ENCODE assay signal across 18 cellular contexts in genomic region chr16:66428682-66429251, GRCh38. TPM values are rescaled to one million over a fixed set of nuclear protein-coding genes. Genes with fewer than 3 reads are reported as not detected.
DNase-seq lines count a peak whose midpoint lies in the region; ATAC-seq and TF ChIP-seq lines count a peak whose summit lies in the region.
"Had no signal": no experiment of that assay in that cellular context is flagged by ENCODE, and none has a peak within 500 bp of the region (broad histone marks: within the 10 kb centered on the region; RNA-seq: fewer than 3 reads in every experiment).

No MANE protein-coding gene starts in this region.

- POLR2A ChIA-PET in CD4-positive, alpha-beta memory T cell (lab: Charles Lee; ENCODE audit: partially characterized antibody): no interaction called here
- POLR2A ChIA-PET in naive thymus-derived CD8-positive, alpha-beta T cell (lab: Charles Lee): no interaction called here

- H3K36me3 Mint-ChIP-seq in CD4-positive, alpha-beta memory T cell: no peaks in the 10 kb centered on the region
- peaks cover 2% of the 10 kb centered on the region for H3K36me3 Mint-ChIP-seq in chondrocyte (ENCODE audit: low read depth)
- H3K36me3 Mint-ChIP-seq in naive thymus-derived CD8-positive, alpha-beta T cell: peaks cover 0 to 2% (median 0%) of the 10 kb centered on the region in 3 donors

- H3K27me3 Mint-ChIP-seq in CD4-positive, alpha-beta memory T cell: peaks cover 43 to 47% of the 10 kb centered on the region in 2 donors
- H3K27me3 Mint-ChIP-seq in chondrocyte (ENCODE audit: low read depth): peaks cover 9% of the 10 kb centered on the region
- peaks cover 29 to 88% (median 63%) of the 10 kb centered on the region in 5 donors for H3K27me3 Mint-ChIP-seq in naive thymus-derived CD8-positive, alpha-beta T cell

- H3K9me3 Mint-ChIP-seq in CD4-positive, alpha-beta memory T cell: peaks cover 0 to 3% (median 0%) of the 10 kb centered on the region in 8 donors
- H3K9me3 Mint-ChIP-seq in chondrocyte (ENCODE audit: low read depth): no peaks in the 10 kb centered on the region
- peaks cover 0 to 2% (median 0%) of the 10 kb centered on the region in 9 donors for H3K9me3 Mint-ChIP-seq in naive thymus-derived CD8-positive, alpha-beta T cell

- H3K4me3 ChIP-seq in CD4-positive, alpha-beta memory T cell (ENCODE audit: low read length in 2 of 2): no peak overlapping the region
- H3K4me3 ChIP-seq in H7 (ENCODE audit: insufficient read depth, low read depth, low read length): no peak overlapping the region
- H3K4me3 ChIP-seq: body of pancreas, GM12878 had no signal

- TF ChIP-seq CTCF in chondrocyte (IDR thresholded peaks at IDR 0.05) (no peak), GM20000 (IDR thresholded peaks at IDR 0.05; ENCODE audit: extremely low read depth, missing control alignments) (no peak)

- CTCF ChIA-PET in CD4-positive, alpha-beta memory T cell (lab: Charles Lee; ENCODE audit: partially characterized antibody): no interaction called here

- no peak for ATAC-seq in naive thymus-derived CD8-positive, alpha-beta T cell
- ATAC-seq in HG02763 (IDR thresholded peaks at IDR 0.05; ENCODE audit: unreplicated experiment): no peak
- ATAC-seq in left cardiac atrium: no peak
- ATAC-seq: activated CD4-positive, alpha-beta T cell treated with anti-CD3 and anti-CD28 coated beads for 36 hours; body of pancreas; GM12878 had no signal

- H3K36me3 ChIP-seq in CD4-positive, alpha-beta memory T cell (ENCODE audit: insufficient read depth, low read length): no peaks in the 10 kb centered on the region
- no peaks in the 10 kb centered on the region for H3K36me3 ChIP-seq in H7 (replicated peaks; ENCODE audit: control insufficient read depth, insufficient read depth, low read length)
- H3K36me3 ChIP-seq: suprapubic skin had no signal

- no peaks in the 10 kb centered on the region for H3K9me3 ChIP-seq in CD4-positive, alpha-beta memory T cell (ENCODE audit: control insufficient read depth in 1 of 2, low read length in 2 of 2)
- H3K9me3 ChIP-seq: body of pancreas, SK-N-SH, suprapubic skin had no signal

- no peak for DNase-seq in CD4-positive, alpha-beta memory T cell
- peak; percentile 76 for DNase-seq in H7
- DNase-seq in chondrocyte (ENCODE audit: low spot score): no peak
- DNase-seq in naive thymus-derived CD8-positive, alpha-beta T cell: no peak
- no peak for DNase-seq in left cardiac atrium
- no peak for DNase-seq in GM20000 (ENCODE audit: low spot score)
- no peak for DNase-seq in NCI-H345 (lab: John Stamatoyannopoulos, UW)
- DNase-seq: activated CD4-positive, alpha-beta T cell treated with anti-CD3 and anti-CD28 coated beads for 36 hours; activated naive CD4-positive, alpha-beta T cell treated with Interleukin-2 at 50 U/mL for 16 hours; body of pancreas; GF-D8; NCI-H1417 treated with DMSO at 0.1 percent for 48 hours had no signal

- intact Hi-C loops in CD4-positive, alpha-beta memory T cell (cut with micrococcal nuclease): no loop called here
- intact Hi-C loops in left cardiac atrium (cut with DNase I): no loop called here

- H3K27me3 ChIP-seq in CD4-positive, alpha-beta memory T cell (ENCODE audit: insufficient read depth, low read length): peaks cover 26% of the 10 kb centered on the region
- peaks cover 67% of the 10 kb centered on the region for H3K27me3 ChIP-seq in H7 (ENCODE audit: control insufficient read depth, insufficient read depth, low read length)

- peaks cover 11% of the 10 kb centered on the region for H3K4me1 ChIP-seq in CD4-positive, alpha-beta memory T cell (ENCODE audit: insufficient read depth, low read length)

- no peak overlapping the region for H3K27ac Mint-ChIP-seq in CD4-positive, alpha-beta memory T cell
- no peak overlapping the region for H3K27ac Mint-ChIP-seq in chondrocyte (ENCODE audit: unreplicated experiment)
- no peak overlapping the region for H3K27ac Mint-ChIP-seq in naive thymus-derived CD8-positive, alpha-beta T cell
- H3K27ac Mint-ChIP-seq: activated CD4-positive, alpha-beta T cell treated with anti-CD3 and anti-CD28 coated beads for 36 hours had no signal

- peak overlapping the region in 7 of 8 donors; percentile 9 to 74 (median 57) for H3K4me3 Mint-ChIP-seq in CD4-positive, alpha-beta memory T cell
- H3K4me3 Mint-ChIP-seq in chondrocyte (ENCODE audit: unreplicated experiment): peak overlapping the region; percentile 5
- H3K4me3 Mint-ChIP-seq in naive thymus-derived CD8-positive, alpha-beta T cell: peak overlapping the region in 9 of 10 donors; percentile 6 to 80 (median 45)
- H3K4me3 Mint-ChIP-seq: activated CD4-positive, alpha-beta T cell treated with anti-CD3 and anti-CD28 coated beads for 36 hours had no signal

- H3K4me1 Mint-ChIP-seq in CD4-positive, alpha-beta memory T cell: peaks cover 2 to 10% (median 5%) of the 10 kb centered on the region in 4 donors
- H3K4me1 Mint-ChIP-seq in chondrocyte (ENCODE audit: low read depth): peaks cover 8% of the 10 kb centered on the region
- peaks cover 2 to 12% (median 10%) of the 10 kb centered on the region in 4 donors for H3K4me1 Mint-ChIP-seq in naive thymus-derived CD8-positive, alpha-beta T cell
- H3K4me1 Mint-ChIP-seq: activated CD4-positive, alpha-beta T cell treated with anti-CD3 and anti-CD28 coated beads for 36 hours had no signal

- H3K27ac ChIP-seq in CD4-positive, alpha-beta memory T cell (ENCODE audit: low read depth, low read length): no peak overlapping the region
- H3K27ac ChIP-seq: body of pancreas, suprapubic skin had no signal

RNA-seq across cellular contexts. Expression of gene BEAN1, which starts 1.7 kb away (rescaled TPM):
- not detected for total RNA-seq in CD4-positive, alpha-beta memory T cell
- under 1 TPM in 1 of 2 donors, not detected in 1; 0.23 TPM for polyA plus RNA-seq in CD4-positive, alpha-beta memory T cell
- total RNA-seq in H7 (2014; rRNA removed; shearing (Covaris generic)): 0.03 TPM in 1 of 2 replicates, not detected in the other
- total RNA-seq in chondrocyte: 3.1 to 4.1 TPM (median 3.7 TPM) in 3 replicates
- total RNA-seq in naive thymus-derived CD8-positive, alpha-beta T cell: not detected
- not detected for polyA plus RNA-seq in naive thymus-derived CD8-positive, alpha-beta T cell
- 1 to 10 TPM; 1.2 to 1.6 TPM for total RNA-seq in left cardiac atrium
- total RNA-seq: activated CD4-positive, alpha-beta T cell treated with anti-CD3 and anti-CD28 coated beads for 36 hours; body of pancreas; endothelial cell of umbilical vein; GM12878; HT-29 had no signal
- polyA plus RNA-seq: endothelial cell of umbilical vein, GM12878 had no signal

Comparison
In these comparisons a context has a peak if more than half of its experiments do, and no peak if none do; other contexts are left out.
1. H3K4me3 Mint-ChIP-seq: peak in every context shown above with its lines; median percentile 57 in CD4-positive, alpha-beta memory T cell; 45 in naive thymus-derived CD8-positive, alpha-beta T cell; 5 in chondrocyte.